In genomic region chr10:84352251-84352842, GRCh38 we compare ENCODE assay signal across 8 cellular contexts. TPM values are rescaled to one million over a fixed set of nuclear protein-coding genes. Genes with fewer than 3 reads are reported as not detected.
DNase-seq lines count a peak whose midpoint lies in the region; ATAC-seq lines count a peak whose summit lies in the region.

No MANE protein-coding gene starts in this region.

- no peak overlapping the region for H3K4me3 Mint-ChIP-seq in T-cell

- POLR2A ChIA-PET in T-cell (lab: Charles Lee), result interaction anchor here (0.6 to 2.4 kb wide), 4 partner anchors 18 to 185 kb away, joined by 3 to 9 read pairs (median 6); no protein-coding TSS in a partner anchor

- CTCF ChIA-PET in T-cell (lab: Charles Lee), result interaction anchor here (0.6 to 3.0 kb wide), 27 partner anchors 10 to 296 kb away, joined by 3 to 14 read pairs (median 4); partner anchors contain the start of gene CCSER2 (in 1 of the 2)

- H3K36me3 Mint-ChIP-seq in T-cell, result peaks cover 3% of the 10 kb centered on the region

- no peaks in the 10 kb centered on the region for H3K9me3 Mint-ChIP-seq in T-cell

- intact Hi-C loops in posterior vena cava (cut with DNase I), result no loop called here

- H3K27me3 Mint-ChIP-seq in T-cell, result no peaks in the 10 kb centered on the region

- ATAC-seq in GM19467 (IDR thresholded peaks at IDR 0.05; ENCODE audit: unreplicated experiment), result peak; percentile 89
- ATAC-seq in HG03558 (IDR thresholded peaks at IDR 0.05; ENCODE audit: extremely low read depth, unreplicated experiment), result peak; percentile 84
- peak; percentile 84 to 92 (median 87) for ATAC-seq in T-cell (replicated peaks in 1 of 4)

- no peak overlapping the region for H3K27ac Mint-ChIP-seq in T-cell

- peaks cover 71 to 82% (median 78%) of the 10 kb centered on the region in 3 donors for H3K4me1 Mint-ChIP-seq in T-cell

- DNase-seq in EH (ENCODE audit: low read depth) (peak; percentile 69), T-cell (peak; percentile 34 to 75 (median 66)), amniotic epithelial cell (ENCODE audit: low read depth) (peak; percentile 63), hypothalamus (lab: John Stamatoyannopoulos, UW) (peak in 28 of 51 donors; percentile 4 to 67 (median 24)), posterior vena cava (ENCODE audit: low spot score) (no peak)
- peak; percentile 42 to 55 (median 44) for DNase-seq in stimulated activated CD4-positive, alpha-beta T cell treated with anti-CD3 and anti-CD28 coated beads, Interleukin-1b, Interleukin-23, amount 100 ng/mL, for 24 hours (ENCODE audit: low read depth in 4 of 4, low spot score in 1 of 4)

RNA-seq across cellular contexts. Expression of gene CCSER2, which starts 24.0 kb away (rescaled TPM):
- total RNA-seq in T-cell, result 100 to 1,000 TPM; 109 to 137 (median 115) TPM
- 100 to 1,000 TPM in 1 of 2 donors, 10 to 100 TPM in 1; 85.4 to 108 TPM for total RNA-seq in posterior vena cava
